ENCODE assay signal across 2 cellular contexts in the genomic region with DNA sequence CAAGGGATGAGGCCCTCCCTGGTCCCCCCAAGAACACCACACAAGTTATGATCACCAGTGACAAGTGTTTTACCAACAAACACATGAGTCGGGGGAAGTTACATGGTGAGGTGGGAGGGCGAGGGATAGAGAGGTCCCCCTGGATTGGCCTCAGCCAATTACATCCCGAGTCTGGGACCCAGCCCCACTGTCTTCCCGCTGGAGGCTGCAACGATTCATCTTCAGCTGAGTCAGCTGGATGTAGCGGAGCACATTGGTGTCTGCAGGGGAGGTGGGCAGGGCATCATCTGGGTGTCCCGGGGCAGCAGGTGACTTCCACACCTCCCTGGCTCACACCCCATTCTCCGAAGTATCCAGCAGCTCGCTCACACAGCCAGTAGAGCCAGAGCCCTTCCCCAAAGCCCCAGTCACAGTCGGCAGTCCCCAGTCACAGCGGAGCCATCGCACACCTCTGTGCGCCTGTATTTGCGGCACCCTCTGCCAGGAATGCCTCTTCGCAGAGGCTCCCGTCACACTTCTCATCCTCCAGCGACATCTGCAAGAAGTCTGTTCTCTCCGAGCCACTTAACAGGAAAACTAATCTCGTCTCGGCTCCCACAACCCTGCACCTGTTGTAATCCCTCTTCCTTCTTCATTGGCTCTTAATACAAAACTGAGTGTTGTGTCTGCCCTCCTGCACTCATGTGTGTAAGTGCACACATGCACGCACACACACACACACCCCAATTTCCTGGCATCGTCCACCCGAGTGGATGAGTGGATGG.
TF ChIP-seq lines count a peak whose summit lies in the region.

No MANE protein-coding gene starts in this region.

TF ChIP-seq in K562, 482 proteins besides CTCF, POLR2A, EP300 and RAD21:
- TF ChIP-seq ZNF316 (IDR thresholded peaks at IDR 0.05) (peak; percentile 75), C11orf30 (IDR thresholded peaks at IDR 0.05; ENCODE audit: low read depth) (peak; percentile 53; the same call in 1 of the 2 replicates), ZNF134 (CRISPR knock-in tag; conservative IDR thresholded peaks at IDR 0.05) (no peak)

TF ChIP-seq in neural cell, 6 proteins besides CTCF, POLR2A, EP300 and RAD21:
- TF ChIP-seq SMC3 (conservative IDR thresholded peaks at IDR 0.05; ENCODE audit: poor library complexity) (no peak), POLR2AphosphoS5 (IDR thresholded peaks at IDR 0.05) (no peak), EZH2 (IDR thresholded peaks at IDR 0.05; ENCODE audit: borderline replicate concordance, insufficient read depth, low read length, poor library complexity, severe bottlenecking) (no peak), MXI1 (conservative IDR thresholded peaks at IDR 0.05; ENCODE audit: poor library complexity, severe bottlenecking) (no peak), TAF1 (IDR thresholded peaks at IDR 0.05; ENCODE audit: low read depth) (no peak)
- TF ChIP-seq, protein P1, sequence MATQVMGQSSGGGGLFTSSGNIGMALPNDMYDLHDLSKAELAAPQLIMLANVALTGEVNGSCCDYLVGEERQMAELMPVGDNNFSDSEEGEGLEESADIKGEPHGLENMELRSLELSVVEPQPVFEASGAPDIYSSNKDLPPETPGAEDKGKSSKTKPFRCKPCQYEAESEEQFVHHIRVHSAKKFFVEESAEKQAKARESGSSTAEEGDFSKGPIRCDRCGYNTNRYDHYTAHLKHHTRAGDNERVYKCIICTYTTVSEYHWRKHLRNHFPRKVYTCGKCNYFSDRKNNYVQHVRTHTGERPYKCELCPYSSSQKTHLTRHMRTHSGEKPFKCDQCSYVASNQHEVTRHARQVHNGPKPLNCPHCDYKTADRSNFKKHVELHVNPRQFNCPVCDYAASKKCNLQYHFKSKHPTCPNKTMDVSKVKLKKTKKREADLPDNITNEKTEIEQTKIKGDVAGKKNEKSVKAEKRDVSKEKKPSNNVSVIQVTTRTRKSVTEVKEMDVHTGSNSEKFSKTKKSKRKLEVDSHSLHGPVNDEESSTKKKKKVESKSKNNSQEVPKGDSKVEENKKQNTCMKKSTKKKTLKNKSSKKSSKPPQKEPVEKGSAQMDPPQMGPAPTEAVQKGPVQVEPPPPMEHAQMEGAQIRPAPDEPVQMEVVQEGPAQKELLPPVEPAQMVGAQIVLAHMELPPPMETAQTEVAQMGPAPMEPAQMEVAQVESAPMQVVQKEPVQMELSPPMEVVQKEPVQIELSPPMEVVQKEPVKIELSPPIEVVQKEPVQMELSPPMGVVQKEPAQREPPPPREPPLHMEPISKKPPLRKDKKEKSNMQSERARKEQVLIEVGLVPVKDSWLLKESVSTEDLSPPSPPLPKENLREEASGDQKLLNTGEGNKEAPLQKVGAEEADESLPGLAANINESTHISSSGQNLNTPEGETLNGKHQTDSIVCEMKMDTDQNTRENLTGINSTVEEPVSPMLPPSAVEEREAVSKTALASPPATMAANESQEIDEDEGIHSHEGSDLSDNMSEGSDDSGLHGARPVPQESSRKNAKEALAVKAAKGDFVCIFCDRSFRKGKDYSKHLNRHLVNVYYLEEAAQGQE (IDR thresholded peaks at IDR 0.05; ENCODE audit: borderline replicate concordance): no peak
